26 cellular contexts compared by ENCODE assay signal in the genomic region with DNA sequence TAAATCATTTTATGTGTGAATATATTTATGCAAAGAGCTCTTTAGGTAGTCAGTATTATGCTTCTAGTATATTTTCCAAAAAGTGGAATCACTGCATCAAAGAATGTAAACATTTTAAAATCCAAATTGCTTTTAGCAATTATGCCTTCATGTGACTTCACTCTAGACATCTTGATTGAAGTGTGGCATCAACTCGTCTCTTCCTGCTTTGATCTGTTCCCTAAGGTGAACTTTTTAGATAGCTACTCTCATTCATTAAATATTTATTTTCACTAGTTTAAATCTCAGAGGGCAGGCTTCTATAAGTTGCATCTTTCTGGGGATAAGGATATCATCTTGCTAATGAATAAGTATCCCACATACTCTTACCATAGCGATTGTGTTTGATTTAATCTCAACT. TPM values are rescaled to one million over a fixed set of nuclear protein-coding genes. Genes with fewer than 3 reads are reported as not detected.
"Had no signal": no experiment of that assay in that cellular context is flagged by ENCODE, and none has a peak within 500 bp of the region (broad histone marks: within the 10 kb centered on the region; RNA-seq: fewer than 3 reads in every experiment).

No MANE protein-coding gene starts in this region.

- H3K4me3 ChIP-seq: stomach, suprapubic skin, testis, thoracic aorta, thyroid gland, tibial artery, tibial nerve, transverse colon, upper lobe of left lung, upper lobe of right lung, uterus, vagina had no signal

- H3K36me3 ChIP-seq: stomach, suprapubic skin, thoracic aorta, thyroid gland, tibial artery, tibial nerve, transverse colon, upper lobe of left lung, upper lobe of right lung, uterus, vagina had no signal

- H3K9me3 ChIP-seq: stomach, suprapubic skin, testis, thoracic aorta, thyroid gland, tibial artery, transverse colon, upper lobe of left lung, upper lobe of right lung, uterus, vagina had no signal

- H3K27me3 ChIP-seq: stomach, suprapubic skin, testis, thyroid gland, tibial artery, tibial nerve, transverse colon, upper lobe of left lung, uterus, vagina had no signal

- H3K27ac ChIP-seq: stomach, suprapubic skin, testis, thoracic aorta, thyroid gland, tibial artery, tibial nerve, transverse colon, upper lobe of left lung, upper lobe of right lung, uterus, vagina had no signal

- DNase-seq: stimulated activated CD4-positive, alpha-beta T cell treated with anti-CD3 and anti-CD28 coated beads, Interleukin-2, amount 100 ng/mL, for 48 hours; stimulated activated CD4-positive, alpha-beta T cell treated with anti-CD3 and anti-CD28 coated beads, Interleukin-4, amount 100 ng/mL, for 1 hour; stimulated activated CD4-positive, alpha-beta T cell treated with anti-CD3 and anti-CD28 coated beads, Interleukin-4, amount 100 ng/mL, for 24 hours; stimulated activated CD4-positive, alpha-beta T cell treated with anti-CD3 and anti-CD28 coated beads, Interleukin-4, amount 100 ng/mL, for 4 hours; stimulated activated CD8-positive, alpha-beta memory T cell treated with anti-CD3 and anti-CD28 coated beads, Interleukin-4, amount 100 ng/mL, for 48 hours; stimulated activated naive B cell treated with anti-CD40 and anti-IgM and Interleukin-4, amounts not matched to agents 10 μg/mL and 1 μg/mL and 100 μg/mL, for 72 hours; stimulated activated naive CD4-positive, alpha-beta T cell; stimulated activated naive CD4-positive, alpha-beta T cell treated with Interleukin-2 at 50 U/mL for 16 hours; stimulated activated naive CD8-positive, alpha-beta T cell treated with anti-CD3 and anti-CD28 coated beads, Interleukin-15, amount 100 ng/mL, for 72 hours; stimulated activated naive CD8-positive, alpha-beta T cell treated with anti-CD3 and anti-CD28 coated beads, Interleukin-15, Interleukin-2, amounts not matched to agents 100 U/mL and 50 U/mL, for 24 hours; stomach; substantia nigra; testis; thyroid gland; tibial artery; transverse colon; trophoblast cell; upper lobe of left lung; upper lobe of right lung; uterus had no signal

RNA-seq across cellular contexts. Expression of a gene that starts 39.2 kb away (rescaled TPM):
- total RNA-seq: subcutaneous adipose tissue, temporal lobe, thoracic aorta, thyroid gland, transverse colon had no signal
